ENCODE assay signal across 9 cellular contexts in genomic region chr20:645318-646106, GRCh38. TPM values are rescaled to one million over a fixed set of nuclear protein-coding genes. Genes with fewer than 3 reads are reported as not detected.
A peak's percentile ranks its signal among the peaks of the same experiment; 100 is the strongest.
DNase-seq lines count a peak whose midpoint lies in the region; ATAC-seq and TF ChIP-seq lines count a peak whose summit lies in the region.
"Had no signal": no experiment of that assay in that cellular context is flagged by ENCODE, and none has a peak within 500 bp of the region (broad histone marks: within the 10 kb centered on the region; RNA-seq: fewer than 3 reads in every experiment).

No MANE protein-coding gene starts in this region.

- peaks cover 27% of the 10 kb centered on the region for H3K36me3 Mint-ChIP-seq in HFFc6 (ENCODE audit: low read depth)

- H3K36me3 ChIP-seq in WERI-Rb-1 (peaks cover 31% of the 10 kb centered on the region), kidney epithelial cell (ENCODE audit: control insufficient read depth, insufficient read depth, low read length) (peaks cover 4% of the 10 kb centered on the region)

- no peaks in the 10 kb centered on the region for H3K9me3 ChIP-seq in WERI-Rb-1 (ENCODE audit: severe bottlenecking)

- no peaks in the 10 kb centered on the region for H3K27me3 ChIP-seq in WERI-Rb-1 (ENCODE audit: insufficient read depth, low read depth, severe bottlenecking)
- H3K27me3 ChIP-seq in kidney epithelial cell (ENCODE audit: control insufficient read depth, insufficient read depth, low read length) = peaks cover 3% of the 10 kb centered on the region

- H3K27ac ChIP-seq in WERI-Rb-1 = no peak overlapping the region

- H3K9me3 Mint-ChIP-seq in HFFc6 = no peaks in the 10 kb centered on the region

- no peak overlapping the region for H3K27ac Mint-ChIP-seq in HFFc6

- H3K4me3 Mint-ChIP-seq in HFFc6 = no peak overlapping the region; the same call in 1 of the 2 replicates

- ATAC-seq in HG03378 (IDR thresholded peaks at IDR 0.05; ENCODE audit: unreplicated experiment) = no peak

- H3K27me3 Mint-ChIP-seq in HFFc6 (ENCODE audit: insufficient read depth) = peaks cover 10% of the 10 kb centered on the region

- H3K4me3 ChIP-seq in WERI-Rb-1 (ENCODE audit: low read depth, low read length) (no peak overlapping the region), cardiac fibroblast (replicated peaks in 1 of 2; ENCODE audit: low read depth in 2 of 2, low read length in 2 of 2) (no peak overlapping the region), kidney epithelial cell (ENCODE audit: low read depth, low read length) (no peak overlapping the region)

- TF ChIP-seq CTCF in HFFc6 (IDR thresholded peaks at IDR 0.05) (peak; percentile 98), WERI-Rb-1 (IDR thresholded peaks at IDR 0.05; ENCODE audit: low read depth, low read length) (peak; percentile 94), cardiac fibroblast (IDR thresholded peaks at IDR 0.05; ENCODE audit: low read depth, low read length) (peak; percentile 97), kidney epithelial cell (IDR thresholded peaks at IDR 0.05; ENCODE audit: insufficient read depth, low read length, poor library complexity, severe bottlenecking) (peak; percentile 97)

- DNase-seq in ELF-1 (ENCODE audit: low read depth, low spot score) = peak; percentile 94
- peak; percentile 33 for DNase-seq in HFFc6
- peak; percentile 62 for DNase-seq in NCI-H2171 (lab: John Stamatoyannopoulos, UW)
- DNase-seq in WERI-Rb-1 = peak; percentile 84
- peak; percentile 71 to 76 for DNase-seq in cardiac fibroblast (ENCODE audit: low read depth in 2 of 2)
- DNase-seq in kidney epithelial cell (ENCODE audit: low read depth) = no peak
- DNase-seq in stimulated activated CD4-positive, alpha-beta T cell treated with anti-CD3 and anti-CD28 coated beads, Interleukin-2, amount 100 ng/mL, for 48 hours = peak; percentile 72 to 75

- H3K4me1 Mint-ChIP-seq in HFFc6 (ENCODE audit: low read depth) = peaks cover 24% of the 10 kb centered on the region

RNA-seq across cellular contexts. Expression of gene SRXN1, which starts 7.5 kb away (rescaled TPM):
- 10 to 100 TPM; 50.0 to 65.4 (median 58.3) TPM for total RNA-seq in HFFc6 (2021; fragmentation: NEBNext Ultra II Directional; extraction: Animal tissue kit (Norgen Biotek cat#: 25700))
- total RNA-seq in kidney epithelial cell = 31.4 and 32.9 TPM in 2 replicates

RNA-seq across cellular contexts. Expression of gene SCRT2, which starts 30.1 kb away (rescaled TPM):
- total RNA-seq in HFFc6 (2021; fragmentation: NEBNext Ultra II Directional; extraction: Animal tissue kit (Norgen Biotek cat#: 25700)) = not detected
- total RNA-seq in kidney epithelial cell = not detected in 2 replicates
- total RNA-seq: glomerular endothelial cell had no signal

RNA-seq across cellular contexts. Expression of gene TCF15, which starts 35.4 kb away (rescaled TPM):
- total RNA-seq in HFFc6 (2021; fragmentation: NEBNext Ultra II Directional; extraction: Animal tissue kit (Norgen Biotek cat#: 25700)) = not detected
- 0.07 and 1.5 TPM in 2 replicates for total RNA-seq in kidney epithelial cell
